Comparison of ENCODE assay signal across 1 cellular context in the genomic region with DNA sequence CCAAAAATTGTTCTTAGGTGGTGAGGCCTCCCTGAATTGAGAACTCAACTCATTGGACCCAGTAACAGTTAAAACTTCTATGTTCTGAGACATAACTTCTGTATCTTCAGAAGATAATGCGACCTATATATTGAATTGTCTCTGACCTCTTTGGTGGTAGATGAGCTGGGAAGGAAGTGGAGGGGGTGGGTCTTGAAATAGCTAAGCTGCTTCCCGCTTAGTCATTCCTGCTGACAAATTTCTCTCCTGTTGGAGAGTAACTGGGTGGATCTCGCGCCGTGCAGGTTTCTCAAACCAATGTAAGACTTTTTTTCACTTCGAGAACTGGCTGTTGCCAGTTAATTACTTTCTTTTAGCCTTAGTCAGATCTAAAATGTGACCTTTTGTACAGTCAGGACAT.
A peak's percentile ranks its signal among the peaks of the same experiment; 100 is the strongest.
TF ChIP-seq lines count a peak whose summit lies in the region.

No MANE protein-coding gene starts in this region.

TF ChIP-seq in K562, 482 proteins besides CTCF, POLR2A, EP300 and RAD21 (continued from another document and continues in another):
- TF ChIP-seq, protein P1, sequence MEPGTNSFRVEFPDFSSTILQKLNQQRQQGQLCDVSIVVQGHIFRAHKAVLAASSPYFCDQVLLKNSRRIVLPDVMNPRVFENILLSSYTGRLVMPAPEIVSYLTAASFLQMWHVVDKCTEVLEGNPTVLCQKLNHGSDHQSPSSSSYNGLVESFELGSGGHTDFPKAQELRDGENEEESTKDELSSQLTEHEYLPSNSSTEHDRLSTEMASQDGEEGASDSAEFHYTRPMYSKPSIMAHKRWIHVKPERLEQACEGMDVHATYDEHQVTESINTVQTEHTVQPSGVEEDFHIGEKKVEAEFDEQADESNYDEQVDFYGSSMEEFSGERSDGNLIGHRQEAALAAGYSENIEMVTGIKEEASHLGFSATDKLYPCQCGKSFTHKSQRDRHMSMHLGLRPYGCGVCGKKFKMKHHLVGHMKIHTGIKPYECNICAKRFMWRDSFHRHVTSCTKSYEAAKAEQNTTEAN (CRISPR knock-in tag; IDR thresholded peaks at IDR 0.05), result no peak
- TF ChIP-seq, protein P2, sequence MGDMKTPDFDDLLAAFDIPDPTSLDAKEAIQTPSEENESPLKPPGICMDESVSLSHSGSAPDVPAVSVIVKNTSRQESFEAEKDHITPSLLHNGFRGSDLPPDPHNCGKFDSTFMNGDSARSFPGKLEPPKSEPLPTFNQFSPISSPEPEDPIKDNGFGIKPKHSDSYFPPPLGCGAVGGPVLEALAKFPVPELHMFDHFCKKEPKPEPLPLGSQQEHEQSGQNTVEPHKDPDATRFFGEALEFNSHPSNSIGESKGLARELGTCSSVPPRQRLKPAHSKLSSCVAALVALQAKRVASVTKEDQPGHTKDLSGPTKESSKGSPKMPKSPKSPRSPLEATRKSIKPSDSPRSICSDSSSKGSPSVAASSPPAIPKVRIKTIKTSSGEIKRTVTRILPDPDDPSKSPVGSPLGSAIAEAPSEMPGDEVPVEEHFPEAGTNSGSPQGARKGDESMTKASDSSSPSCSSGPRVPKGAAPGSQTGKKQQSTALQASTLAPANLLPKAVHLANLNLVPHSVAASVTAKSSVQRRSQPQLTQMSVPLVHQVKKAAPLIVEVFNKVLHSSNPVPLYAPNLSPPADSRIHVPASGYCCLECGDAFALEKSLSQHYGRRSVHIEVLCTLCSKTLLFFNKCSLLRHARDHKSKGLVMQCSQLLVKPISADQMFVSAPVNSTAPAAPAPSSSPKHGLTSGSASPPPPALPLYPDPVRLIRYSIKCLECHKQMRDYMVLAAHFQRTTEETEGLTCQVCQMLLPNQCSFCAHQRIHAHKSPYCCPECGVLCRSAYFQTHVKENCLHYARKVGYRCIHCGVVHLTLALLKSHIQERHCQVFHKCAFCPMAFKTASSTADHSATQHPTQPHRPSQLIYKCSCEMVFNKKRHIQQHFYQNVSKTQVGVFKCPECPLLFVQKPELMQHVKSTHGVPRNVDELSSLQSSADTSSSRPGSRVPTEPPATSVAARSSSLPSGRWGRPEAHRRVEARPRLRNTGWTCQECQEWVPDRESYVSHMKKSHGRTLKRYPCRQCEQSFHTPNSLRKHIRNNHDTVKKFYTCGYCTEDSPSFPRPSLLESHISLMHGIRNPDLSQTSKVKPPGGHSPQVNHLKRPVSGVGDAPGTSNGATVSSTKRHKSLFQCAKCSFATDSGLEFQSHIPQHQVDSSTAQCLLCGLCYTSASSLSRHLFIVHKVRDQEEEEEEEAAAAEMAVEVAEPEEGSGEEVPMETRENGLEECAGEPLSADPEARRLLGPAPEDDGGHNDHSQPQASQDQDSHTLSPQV (IDR thresholded peaks at IDR 0.05), result peak; percentile 77
- TF ChIP-seq ERF (CRISPR knock-in tag; IDR thresholded peaks at IDR 0.05) (no peak), BRD9 (IDR thresholded peaks at IDR 0.05; ENCODE audit: low read depth, partially characterized antibody) (peak; percentile 19), DMBX1 (CRISPR knock-in tag; IDR thresholded peaks at IDR 0.05; ENCODE audit: borderline replicate concordance) (peak; percentile 27; the same call in 1 of the 2 replicates), MTA1 (IDR thresholded peaks at IDR 0.05; ENCODE audit: borderline replicate concordance) (no peak), TAF1 (IDR thresholded peaks at IDR 0.05; ENCODE audit: control insufficient read depth, extremely low read depth, insufficient read depth, low read length, severe bottlenecking) (peak; percentile 22), TEAD4 (IDR thresholded peaks at IDR 0.05; ENCODE audit: low read length) (peak; percentile 42), TEAD4 (CRISPR knock-in tag; IDR thresholded peaks at IDR 0.05; ENCODE audit: borderline replicate concordance) (no peak), NFE2L1 (tag; IDR thresholded peaks at IDR 0.05; ENCODE audit: borderline replicate concordance, low read depth) (peak; percentile 11; the same call in 1 of the 2 replicates), ZFP1 (CRISPR knock-in tag; IDR thresholded peaks at IDR 0.05) (no peak), PHB2 (IDR thresholded peaks at IDR 0.05; ENCODE audit: low read depth) (no peak), MXI1 (IDR thresholded peaks at IDR 0.05; ENCODE audit: low read depth, low read length) (no peak), ELF1 (tag; IDR thresholded peaks at IDR 0.05) (no peak), CREM (IDR thresholded peaks at IDR 0.05; ENCODE audit: low read depth) (peak; percentile 35; the same call in 1 of the 2 replicates), DPF2 (IDR thresholded peaks at IDR 0.05) (peak; percentile 82), FOSL1 (tag; conservative IDR thresholded peaks at IDR 0.05) (peak; percentile 67), KDM4B (IDR thresholded peaks at IDR 0.05; ENCODE audit: borderline replicate concordance in 2 of 2, low read depth in 1 of 2) (no peak), JUN (IDR thresholded peaks at IDR 0.05; ENCODE audit: borderline replicate concordance, low read depth, low read length) (0 out of 2 replicates have a peak, but pooled peaks have one; percentile 27), JUN (CRISPR knock-in tag; IDR thresholded peaks at IDR 0.05; ENCODE audit: borderline replicate concordance) (no peak), SNIP1 (IDR thresholded peaks at IDR 0.05; ENCODE audit: low read depth) (no peak), LEF1 (IDR thresholded peaks at IDR 0.05) (peak; percentile 81), SAFB2 (IDR thresholded peaks at IDR 0.05; ENCODE audit: borderline replicate concordance, low read depth, low read length, severe bottlenecking) (no peak), L3MBTL2 (IDR thresholded peaks at IDR 0.05) (peak; percentile 62), ZNF583 (CRISPR knock-in tag; IDR thresholded peaks at IDR 0.05) (no peak), MAFG (tag; conservative IDR thresholded peaks at IDR 0.05) (peak; percentile 84), KLF13 (tag; IDR thresholded peaks at IDR 0.05; ENCODE audit: borderline replicate concordance, low read depth) (no peak), BACH1 (tag; IDR thresholded peaks at IDR 0.05) (peak; percentile 58; the same call in 1 of the 2 replicates), ARID1B (IDR thresholded peaks at IDR 0.05) (peak; percentile 48), ZNF384 (IDR thresholded peaks at IDR 0.05; ENCODE audit: low read depth, low read length) (peak; percentile 81), SPI1 (IDR thresholded peaks at IDR 0.05; ENCODE audit: borderline replicate concordance, low read depth, low read length) (peak; percentile 91), KLF16 (IDR thresholded peaks at IDR 0.05) (no peak)
- TF ChIP-seq, protein P3, sequence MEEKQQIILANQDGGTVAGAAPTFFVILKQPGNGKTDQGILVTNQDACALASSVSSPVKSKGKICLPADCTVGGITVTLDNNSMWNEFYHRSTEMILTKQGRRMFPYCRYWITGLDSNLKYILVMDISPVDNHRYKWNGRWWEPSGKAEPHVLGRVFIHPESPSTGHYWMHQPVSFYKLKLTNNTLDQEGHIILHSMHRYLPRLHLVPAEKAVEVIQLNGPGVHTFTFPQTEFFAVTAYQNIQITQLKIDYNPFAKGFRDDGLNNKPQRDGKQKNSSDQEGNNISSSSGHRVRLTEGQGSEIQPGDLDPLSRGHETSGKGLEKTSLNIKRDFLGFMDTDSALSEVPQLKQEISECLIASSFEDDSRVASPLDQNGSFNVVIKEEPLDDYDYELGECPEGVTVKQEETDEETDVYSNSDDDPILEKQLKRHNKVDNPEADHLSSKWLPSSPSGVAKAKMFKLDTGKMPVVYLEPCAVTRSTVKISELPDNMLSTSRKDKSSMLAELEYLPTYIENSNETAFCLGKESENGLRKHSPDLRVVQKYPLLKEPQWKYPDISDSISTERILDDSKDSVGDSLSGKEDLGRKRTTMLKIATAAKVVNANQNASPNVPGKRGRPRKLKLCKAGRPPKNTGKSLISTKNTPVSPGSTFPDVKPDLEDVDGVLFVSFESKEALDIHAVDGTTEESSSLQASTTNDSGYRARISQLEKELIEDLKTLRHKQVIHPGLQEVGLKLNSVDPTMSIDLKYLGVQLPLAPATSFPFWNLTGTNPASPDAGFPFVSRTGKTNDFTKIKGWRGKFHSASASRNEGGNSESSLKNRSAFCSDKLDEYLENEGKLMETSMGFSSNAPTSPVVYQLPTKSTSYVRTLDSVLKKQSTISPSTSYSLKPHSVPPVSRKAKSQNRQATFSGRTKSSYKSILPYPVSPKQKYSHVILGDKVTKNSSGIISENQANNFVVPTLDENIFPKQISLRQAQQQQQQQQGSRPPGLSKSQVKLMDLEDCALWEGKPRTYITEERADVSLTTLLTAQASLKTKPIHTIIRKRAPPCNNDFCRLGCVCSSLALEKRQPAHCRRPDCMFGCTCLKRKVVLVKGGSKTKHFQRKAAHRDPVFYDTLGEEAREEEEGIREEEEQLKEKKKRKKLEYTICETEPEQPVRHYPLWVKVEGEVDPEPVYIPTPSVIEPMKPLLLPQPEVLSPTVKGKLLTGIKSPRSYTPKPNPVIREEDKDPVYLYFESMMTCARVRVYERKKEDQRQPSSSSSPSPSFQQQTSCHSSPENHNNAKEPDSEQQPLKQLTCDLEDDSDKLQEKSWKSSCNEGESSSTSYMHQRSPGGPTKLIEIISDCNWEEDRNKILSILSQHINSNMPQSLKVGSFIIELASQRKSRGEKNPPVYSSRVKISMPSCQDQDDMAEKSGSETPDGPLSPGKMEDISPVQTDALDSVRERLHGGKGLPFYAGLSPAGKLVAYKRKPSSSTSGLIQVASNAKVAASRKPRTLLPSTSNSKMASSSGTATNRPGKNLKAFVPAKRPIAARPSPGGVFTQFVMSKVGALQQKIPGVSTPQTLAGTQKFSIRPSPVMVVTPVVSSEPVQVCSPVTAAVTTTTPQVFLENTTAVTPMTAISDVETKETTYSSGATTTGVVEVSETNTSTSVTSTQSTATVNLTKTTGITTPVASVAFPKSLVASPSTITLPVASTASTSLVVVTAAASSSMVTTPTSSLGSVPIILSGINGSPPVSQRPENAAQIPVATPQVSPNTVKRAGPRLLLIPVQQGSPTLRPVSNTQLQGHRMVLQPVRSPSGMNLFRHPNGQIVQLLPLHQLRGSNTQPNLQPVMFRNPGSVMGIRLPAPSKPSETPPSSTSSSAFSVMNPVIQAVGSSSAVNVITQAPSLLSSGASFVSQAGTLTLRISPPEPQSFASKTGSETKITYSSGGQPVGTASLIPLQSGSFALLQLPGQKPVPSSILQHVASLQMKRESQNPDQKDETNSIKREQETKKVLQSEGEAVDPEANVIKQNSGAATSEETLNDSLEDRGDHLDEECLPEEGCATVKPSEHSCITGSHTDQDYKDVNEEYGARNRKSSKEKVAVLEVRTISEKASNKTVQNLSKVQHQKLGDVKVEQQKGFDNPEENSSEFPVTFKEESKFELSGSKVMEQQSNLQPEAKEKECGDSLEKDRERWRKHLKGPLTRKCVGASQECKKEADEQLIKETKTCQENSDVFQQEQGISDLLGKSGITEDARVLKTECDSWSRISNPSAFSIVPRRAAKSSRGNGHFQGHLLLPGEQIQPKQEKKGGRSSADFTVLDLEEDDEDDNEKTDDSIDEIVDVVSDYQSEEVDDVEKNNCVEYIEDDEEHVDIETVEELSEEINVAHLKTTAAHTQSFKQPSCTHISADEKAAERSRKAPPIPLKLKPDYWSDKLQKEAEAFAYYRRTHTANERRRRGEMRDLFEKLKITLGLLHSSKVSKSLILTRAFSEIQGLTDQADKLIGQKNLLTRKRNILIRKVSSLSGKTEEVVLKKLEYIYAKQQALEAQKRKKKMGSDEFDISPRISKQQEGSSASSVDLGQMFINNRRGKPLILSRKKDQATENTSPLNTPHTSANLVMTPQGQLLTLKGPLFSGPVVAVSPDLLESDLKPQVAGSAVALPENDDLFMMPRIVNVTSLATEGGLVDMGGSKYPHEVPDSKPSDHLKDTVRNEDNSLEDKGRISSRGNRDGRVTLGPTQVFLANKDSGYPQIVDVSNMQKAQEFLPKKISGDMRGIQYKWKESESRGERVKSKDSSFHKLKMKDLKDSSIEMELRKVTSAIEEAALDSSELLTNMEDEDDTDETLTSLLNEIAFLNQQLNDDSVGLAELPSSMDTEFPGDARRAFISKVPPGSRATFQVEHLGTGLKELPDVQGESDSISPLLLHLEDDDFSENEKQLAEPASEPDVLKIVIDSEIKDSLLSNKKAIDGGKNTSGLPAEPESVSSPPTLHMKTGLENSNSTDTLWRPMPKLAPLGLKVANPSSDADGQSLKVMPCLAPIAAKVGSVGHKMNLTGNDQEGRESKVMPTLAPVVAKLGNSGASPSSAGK (IDR thresholded peaks at IDR 0.05), result peak; percentile 39; the same call in 1 of the 2 replicates
- TF ChIP-seq, protein P4, sequence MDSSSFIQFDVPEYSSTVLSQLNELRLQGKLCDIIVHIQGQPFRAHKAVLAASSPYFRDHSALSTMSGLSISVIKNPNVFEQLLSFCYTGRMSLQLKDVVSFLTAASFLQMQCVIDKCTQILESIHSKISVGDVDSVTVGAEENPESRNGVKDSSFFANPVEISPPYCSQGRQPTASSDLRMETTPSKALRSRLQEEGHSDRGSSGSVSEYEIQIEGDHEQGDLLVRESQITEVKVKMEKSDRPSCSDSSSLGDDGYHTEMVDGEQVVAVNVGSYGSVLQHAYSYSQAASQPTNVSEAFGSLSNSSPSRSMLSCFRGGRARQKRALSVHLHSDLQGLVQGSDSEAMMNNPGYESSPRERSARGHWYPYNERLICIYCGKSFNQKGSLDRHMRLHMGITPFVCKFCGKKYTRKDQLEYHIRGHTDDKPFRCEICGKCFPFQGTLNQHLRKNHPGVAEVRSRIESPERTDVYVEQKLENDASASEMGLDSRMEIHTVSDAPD (CRISPR knock-in tag; IDR thresholded peaks at IDR 0.05), result no peak
- TF ChIP-seq, protein P5, sequence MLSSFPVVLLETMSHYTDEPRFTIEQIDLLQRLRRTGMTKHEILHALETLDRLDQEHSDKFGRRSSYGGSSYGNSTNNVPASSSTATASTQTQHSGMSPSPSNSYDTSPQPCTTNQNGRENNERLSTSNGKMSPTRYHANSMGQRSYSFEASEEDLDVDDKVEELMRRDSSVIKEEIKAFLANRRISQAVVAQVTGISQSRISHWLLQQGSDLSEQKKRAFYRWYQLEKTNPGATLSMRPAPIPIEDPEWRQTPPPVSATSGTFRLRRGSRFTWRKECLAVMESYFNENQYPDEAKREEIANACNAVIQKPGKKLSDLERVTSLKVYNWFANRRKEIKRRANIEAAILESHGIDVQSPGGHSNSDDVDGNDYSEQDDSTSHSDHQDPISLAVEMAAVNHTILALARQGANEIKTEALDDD (IDR thresholded peaks at IDR 0.05), result peak; percentile 86
- TF ChIP-seq, protein P6, sequence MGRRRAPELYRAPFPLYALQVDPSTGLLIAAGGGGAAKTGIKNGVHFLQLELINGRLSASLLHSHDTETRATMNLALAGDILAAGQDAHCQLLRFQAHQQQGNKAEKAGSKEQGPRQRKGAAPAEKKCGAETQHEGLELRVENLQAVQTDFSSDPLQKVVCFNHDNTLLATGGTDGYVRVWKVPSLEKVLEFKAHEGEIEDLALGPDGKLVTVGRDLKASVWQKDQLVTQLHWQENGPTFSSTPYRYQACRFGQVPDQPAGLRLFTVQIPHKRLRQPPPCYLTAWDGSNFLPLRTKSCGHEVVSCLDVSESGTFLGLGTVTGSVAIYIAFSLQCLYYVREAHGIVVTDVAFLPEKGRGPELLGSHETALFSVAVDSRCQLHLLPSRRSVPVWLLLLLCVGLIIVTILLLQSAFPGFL (CRISPR knock-in tag; IDR thresholded peaks at IDR 0.05), result no peak
